17 cellular contexts compared by ENCODE assay signal in genomic region chr19:47503823-47504145, GRCh38. TPM values are rescaled to one million over a fixed set of nuclear protein-coding genes. Genes with fewer than 3 reads are reported as not detected.
DNase-seq lines count a peak whose midpoint lies in the region; ATAC-seq and TF ChIP-seq lines count a peak whose summit lies in the region.
"Had no signal": no experiment of that assay in that cellular context is flagged by ENCODE, and none has a peak within 500 bp of the region (broad histone marks: within the 10 kb centered on the region; RNA-seq: fewer than 3 reads in every experiment).

No MANE protein-coding gene starts in this region.

- POLR2A ChIA-PET in PC-9 (lab: Charles Lee; ENCODE audit: unreplicated experiment): no interaction called here

- H3K36me3 ChIP-seq in left ventricle myocardium inferior: peaks cover 50% of the 10 kb centered on the region
- no peaks in the 10 kb centered on the region for H3K36me3 ChIP-seq in PC-9 (ENCODE audit: low read depth)

- H3K4me3 ChIP-seq in left ventricle myocardium inferior: no peak overlapping the region
- no peak overlapping the region for H3K4me3 ChIP-seq in PC-9
- H3K4me3 ChIP-seq: HAP-1 had no signal

- no TSS peak for BruUV-seq in PC-9 (replicated peaks; lab: Mats Ljungman, UMichigan)

- 0 out of 2 replicates have a peak, but pooled peaks cover 3% of the 10 kb centered on the region for H3F3A ChIP-seq in PC-9 (ENCODE audit: insufficient read depth, low read depth)

- H3K36me3 Mint-ChIP-seq in nephron progenitor cell (ENCODE audit: low read depth): peaks cover 4% of the 10 kb centered on the region

- peaks cover 6% of the 10 kb centered on the region for H3K79me2 ChIP-seq in PC-9 (ENCODE audit: low read depth)

- DNase-seq in left ventricle myocardium inferior (no peak), left cardiac atrium (no peak), amniotic epithelial cell (ENCODE audit: low read depth) (peak; percentile 81), nephron progenitor cell (no peak), NCI-H187 treated with DMSO at 0.1 percent for 48 hours (lab: John Stamatoyannopoulos, UW) (no peak), PC-9 (no peak)
- no peak for DNase-seq in stimulated activated CD4-positive, alpha-beta T cell treated with anti-CD3 and anti-CD28 coated beads, Interleukin-15, amount 100 ng/mL, for 24 hours
- DNase-seq: CD8-positive, alpha-beta T cell; COR-L47; DMS153; DMS79 treated with DMSO at 0.1 percent for 48 hours; EL; HFFc6 had no signal

- H3K4me1 Mint-ChIP-seq in nephron progenitor cell: peaks cover 8% of the 10 kb centered on the region
- H3K4me1 Mint-ChIP-seq: CD14-positive monocyte had no signal

- H3K9me2 ChIP-seq in PC-9 (ENCODE audit: insufficient read depth): no peaks in the 10 kb centered on the region

- ATAC-seq in left cardiac atrium (no peak), HG02642 (IDR thresholded peaks at IDR 0.05; ENCODE audit: poor library complexity, unreplicated experiment) (no peak)
- ATAC-seq: CD8-positive, alpha-beta T cell had no signal

- H3K27ac ChIP-seq in left ventricle myocardium inferior (replicated peaks): peak overlapping the region; percentile 49
- H3K27ac ChIP-seq in PC-9: no peak overlapping the region
- H3K27ac ChIP-seq: 22Rv1 had no signal

- H3K4me1 ChIP-seq in left ventricle myocardium inferior: peaks cover 67% of the 10 kb centered on the region
- no peaks in the 10 kb centered on the region for H3K4me1 ChIP-seq in PC-9 (replicated peaks; ENCODE audit: insufficient read depth)
- H3K4me1 ChIP-seq: HAP-1 had no signal

- H2AFZ ChIP-seq in PC-9: no peak overlapping the region

- no peaks in the 10 kb centered on the region for H3K9me3 Mint-ChIP-seq in nephron progenitor cell
- H3K9me3 Mint-ChIP-seq: CD14-positive monocyte; CD8-positive, alpha-beta T cell; HFFc6 had no signal

- no peak overlapping the region for H3K4me3 Mint-ChIP-seq in nephron progenitor cell
- H3K4me3 Mint-ChIP-seq: CD14-positive monocyte; CD8-positive, alpha-beta T cell; HFFc6 had no signal

- H3K27me3 ChIP-seq in left ventricle myocardium inferior (ENCODE audit: low read depth) (no peaks in the 10 kb centered on the region), PC-9 (ENCODE audit: insufficient read depth, low read depth) (no peaks in the 10 kb centered on the region)

- CTCF ChIA-PET in PC-9 (lab: Charles Lee): interaction anchor here (0.7 kb wide), 1 partner anchor 243 kb away, joined by 19 read pairs; no protein-coding TSS in a partner anchor

- intact Hi-C loops in left ventricle myocardium inferior (cut with micrococcal nuclease) (no loop called here), left cardiac atrium (cut with DNase I) (no loop called here), PC-9 (cut with micrococcal nuclease; ENCODE audit: unreplicated experiment) (no loop called here)

- H3K27ac Mint-ChIP-seq in nephron progenitor cell: peak overlapping the region; percentile 48
- H3K27ac Mint-ChIP-seq: CD8-positive, alpha-beta T cell; HFFc6 had no signal

- TF ChIP-seq CTCF in left ventricle myocardium inferior (IDR thresholded peaks at IDR 0.05; ENCODE audit: borderline replicate concordance) (no peak), nephron progenitor cell (IDR thresholded peaks at IDR 0.05) (no peak), PC-9 (conservative IDR thresholded peaks at IDR 0.05) (no peak)

- H3K27me3 Mint-ChIP-seq in nephron progenitor cell (ENCODE audit: low read depth, poor library complexity): no peaks in the 10 kb centered on the region

- no peaks in the 10 kb centered on the region for H3K9me3 ChIP-seq in left ventricle myocardium inferior (replicated peaks)
- no peaks in the 10 kb centered on the region for H3K9me3 ChIP-seq in PC-9 (ENCODE audit: insufficient read depth, low read depth)
- H3K9me3 ChIP-seq: HAP-1 had no signal

- H4K20me1 ChIP-seq in PC-9 (ENCODE audit: insufficient read depth): peaks cover 24% of the 10 kb centered on the region; the same call in 1 of the 2 replicates

- no peak overlapping the region for H3K4me2 ChIP-seq in PC-9

RNA-seq across cellular contexts. Expression of gene NAPA, which starts 11.1 kb away (rescaled TPM):
- total RNA-seq in left ventricle myocardium inferior: 120 TPM
- total RNA-seq in left cardiac atrium: 100 to 1,000 TPM in 1 of 2 donors, 10 to 100 TPM in 1; 92.7 to 113 TPM
- 78.3 and 80.4 TPM in 2 replicates for total RNA-seq in PC-9 (2021)

RNA-seq across cellular contexts. Expression of gene KPTN, which starts 19.8 kb away (rescaled TPM):
- total RNA-seq in left ventricle myocardium inferior (10.9 TPM), left cardiac atrium (10 to 100 TPM in 1 of 2 donors, 1 to 10 TPM in 1; 6.9 to 10.5 TPM), PC-9 (2021) (20.8 and 24.2 TPM in 2 replicates)

RNA-seq across cellular contexts. Expression of gene SLC8A2, which starts 32.1 kb away (rescaled TPM):
- total RNA-seq in left ventricle myocardium inferior: 0.30 TPM
- under 1 TPM in 1 of 2 donors, not detected in 1; 0.15 TPM for total RNA-seq in left cardiac atrium
- total RNA-seq in PC-9 (2021): not detected in 2 replicates
- total RNA-seq: CD8-positive, alpha-beta T cell; HFFc6 had no signal
